Comparison of ENCODE assay signal across 8 cellular contexts in genomic region chr20:50980851-50981713, GRCh38. TPM values are rescaled to one million over a fixed set of nuclear protein-coding genes. Genes with fewer than 3 reads are reported as not detected.
DNase-seq lines count a peak whose midpoint lies in the region; TF ChIP-seq lines count a peak whose summit lies in the region.

No MANE protein-coding gene starts in this region.

- H2AFZ ChIP-seq in OCI-LY7 (ENCODE audit: low read length) (no peak overlapping the region), fibroblast of lung (ENCODE audit: low read length) (no peak overlapping the region)

- CTCF ChIA-PET in OCI-LY7 (lab: Charles Lee; ENCODE audit: unreplicated experiment) = interaction anchor here (0.7 kb wide), 1 partner anchor 305 kb away, joined by 3 read pairs; no protein-coding TSS in a partner anchor

- POLR2A ChIA-PET in OCI-LY7 (lab: Charles Lee) = interaction anchor here (0.6 to 1.1 kb wide), 4 partner anchors 18 to 326 kb away, joined by 4 to 6 read pairs (median 4); no protein-coding TSS in a partner anchor

- H3K27me3 Mint-ChIP-seq in osteocyte (ENCODE audit: unreplicated experiment) = no peaks in the 10 kb centered on the region

- TF ChIP-seq CTCF in HL-60 (IDR thresholded peaks at IDR 0.05; ENCODE audit: insufficient read depth, low read length) = peak; percentile 83
- TF ChIP-seq CTCF in OCI-LY7 (conservative IDR thresholded peaks at IDR 0.05; ENCODE audit: low read length) = peak; percentile 95
- TF ChIP-seq CTCF in fibroblast of lung (conservative IDR thresholded peaks at IDR 0.05 in 1 of 2, IDR thresholded peaks at IDR 0.05 in 1 of 2; ENCODE audit: low read depth in 1 of 2, low read length in 2 of 2) = peak; percentile 75 to 80
- peak; percentile 90 for TF ChIP-seq CTCF in osteocyte (IDR thresholded peaks at IDR 0.05)
- TF ChIP-seq CTCF in vagina (IDR thresholded peaks at IDR 0.05) = peak in 2 of 3 experiments; percentile 36 to 37

- no peaks in the 10 kb centered on the region for H4K20me1 ChIP-seq in OCI-LY7 (ENCODE audit: insufficient read depth, low read length)
- H4K20me1 ChIP-seq in fibroblast of lung (ENCODE audit: control insufficient read depth, extremely low read depth, insufficient read depth, low read length) = no peaks in the 10 kb centered on the region

- H3K9ac ChIP-seq in fibroblast of lung (ENCODE audit: insufficient read depth, low read length) = peak overlapping the region; percentile 1

- H3K36me3 ChIP-seq in OCI-LY7 (ENCODE audit: insufficient read depth, low read length) (no peaks in the 10 kb centered on the region), fibroblast of lung (ENCODE audit: control insufficient read depth, insufficient read depth, low read length) (no peaks in the 10 kb centered on the region), vagina (no peaks in the 10 kb centered on the region)

- H3K9me2 ChIP-seq in OCI-LY7 (ENCODE audit: insufficient read depth, low read length) = no peaks in the 10 kb centered on the region

- BruUV-seq in OCI-LY7 (replicated peaks; lab: Mats Ljungman, UMichigan) = no TSS peak

- TF ChIP-seq POLR2A in vagina (IDR thresholded peaks at IDR 0.05) = no peak

- intact Hi-C loops in OCI-LY7 (cut with micrococcal nuclease; ENCODE audit: unreplicated experiment) (no loop called here), vagina (cut with DNase I) (no loop called here)

- H3K4me3 ChIP-seq in HL-60 (replicated peaks; ENCODE audit: insufficient read depth, low read length) = no peak overlapping the region
- no peak overlapping the region for H3K4me3 ChIP-seq in OCI-LY7 (ENCODE audit: low read depth, low read length, poor library complexity, severe bottlenecking)
- no peak overlapping the region for H3K4me3 ChIP-seq in fibroblast of lung (replicated peaks in 1 of 4; ENCODE audit: control extremely low read depth in 1 of 4, insufficient read depth in 1 of 4, low read depth in 3 of 4, low read length in 4 of 4)
- no peak overlapping the region for H3K4me3 ChIP-seq in vagina

- H3K4me3 Mint-ChIP-seq in osteocyte (ENCODE audit: unreplicated experiment) = no peak overlapping the region

- H3K27ac Mint-ChIP-seq in osteocyte (ENCODE audit: unreplicated experiment) = peak overlapping the region; percentile 77

- H3K4me1 ChIP-seq in OCI-LY7 (ENCODE audit: insufficient read depth, low read length, poor library complexity, severe bottlenecking) (no peaks in the 10 kb centered on the region), fibroblast of lung (ENCODE audit: control insufficient read depth, extremely low read depth, insufficient read depth, low read length) (peaks cover 22% of the 10 kb centered on the region), vagina (peaks cover 18% of the 10 kb centered on the region)

- H3K4me2 ChIP-seq in OCI-LY7 (ENCODE audit: low read length) (no peak overlapping the region), fibroblast of lung (ENCODE audit: extremely low read depth, insufficient read depth, low read length) (no peak overlapping the region)

- H3K9me3 ChIP-seq in OCI-LY7 (ENCODE audit: low read length) (no peaks in the 10 kb centered on the region), fibroblast of lung (ENCODE audit: control insufficient read depth, insufficient read depth, low read depth, low read length) (no peaks in the 10 kb centered on the region), vagina (no peaks in the 10 kb centered on the region)

- DNase-seq in COLO668 (lab: John Stamatoyannopoulos, UW; ENCODE audit: unreplicated experiment) = peak; percentile 39
- peak; percentile 38 to 65 for DNase-seq in HL-60 (ENCODE audit: low read depth in 1 of 2, low spot score in 1 of 2)
- DNase-seq in OCI-LY7 (ENCODE audit: low spot score) = peak; percentile 78
- peak; percentile 56 for DNase-seq in activated T-cell treated with anti-CD3 and anti-CD28 coated beads for 48 hours (ENCODE audit: low read depth)
- DNase-seq in fibroblast of lung (ENCODE audit: low read depth in 2 of 2) = peak; percentile 50 to 75
- DNase-seq in osteocyte (ENCODE audit: extremely low spot score, unreplicated experiment) = no peak
- no peak for DNase-seq in vagina (ENCODE audit: extremely low spot score in 2 of 2)
- no peak for DNase-seq in epidermal melanocyte (ENCODE audit: insufficient read length, low spot score)

- no peaks in the 10 kb centered on the region for H3K36me3 Mint-ChIP-seq in osteocyte (ENCODE audit: unreplicated experiment)

- H3K27me3 ChIP-seq in HL-60 (ENCODE audit: insufficient read depth, poor library complexity, severe bottlenecking) = peaks cover 2% of the 10 kb centered on the region
- no peaks in the 10 kb centered on the region for H3K27me3 ChIP-seq in fibroblast of lung (ENCODE audit: control insufficient read depth, insufficient read depth, low read length)
- no peaks in the 10 kb centered on the region for H3K27me3 ChIP-seq in vagina

- H3K79me2 ChIP-seq in OCI-LY7 (ENCODE audit: insufficient read depth, low read depth, low read length) (no peaks in the 10 kb centered on the region), fibroblast of lung (ENCODE audit: control insufficient read depth, insufficient read depth, low read length) (no peaks in the 10 kb centered on the region)

- peaks cover 23% of the 10 kb centered on the region for H3K4me1 Mint-ChIP-seq in osteocyte (ENCODE audit: unreplicated experiment)

- H3K27ac ChIP-seq in HL-60 (replicated peaks) (no peak overlapping the region), OCI-LY7 (ENCODE audit: low read depth, low read length, poor library complexity, severe bottlenecking) (no peak overlapping the region), fibroblast of lung (ENCODE audit: insufficient read depth, low read length) (peak overlapping the region; percentile 85), vagina (peak overlapping the region; percentile 20)

- H3K9me3 Mint-ChIP-seq in osteocyte (ENCODE audit: unreplicated experiment) = no peaks in the 10 kb centered on the region

RNA-seq across cellular contexts. Expression of gene MOCS3, which starts 22.5 kb away (rescaled TPM):
- 4.8 and 7.7 TPM in 2 replicates for total RNA-seq in OCI-LY7 (2014; rRNA removed; shearing (Covaris generic))
- total RNA-seq in OCI-LY7 (2022) = 5.6 and 5.8 TPM in 2 replicates
- total RNA-seq in fibroblast of lung = 9.2 and 10.1 TPM in 2 replicates
- 3.7 and 4.5 TPM in 2 replicates for polyA plus RNA-seq in fibroblast of lung
- 3.3 and 4.0 TPM in 2 replicates for polyA plus RNA-seq in fibroblast of lung (2012)
- 5.4 and 7.3 TPM in 2 replicates for polyA minus RNA-seq in fibroblast of lung (ENCODE audit: low replicate concordance)
- 5.0 and 5.5 TPM in 2 replicates for total RNA-seq in osteocyte
- 3.2 TPM for total RNA-seq in vagina

RNA-seq across cellular contexts. Expression of gene DPM1, which starts 22.8 kb away (rescaled TPM):
- total RNA-seq in OCI-LY7 (2014; rRNA removed; shearing (Covaris generic)) = 60.2 and 70.1 TPM in 2 replicates
- 68.2 and 71.2 TPM in 2 replicates for total RNA-seq in OCI-LY7 (2022)
- 53.2 and 60.9 TPM in 2 replicates for total RNA-seq in fibroblast of lung
- polyA plus RNA-seq in fibroblast of lung = 89.1 and 103 TPM in 2 replicates
- 66.0 and 68.9 TPM in 2 replicates for polyA plus RNA-seq in fibroblast of lung (2012)
- 5.9 and 6.6 TPM in 2 replicates for polyA minus RNA-seq in fibroblast of lung (ENCODE audit: low replicate concordance)
- 32.7 and 37.7 TPM in 2 replicates for total RNA-seq in osteocyte
- total RNA-seq in vagina = 21.1 TPM

RNA-seq across cellular contexts. Expression of gene KCNG1, which starts 41.8 kb away (rescaled TPM):
- total RNA-seq in OCI-LY7 (2014; rRNA removed; shearing (Covaris generic)) = not detected in 2 replicates
- total RNA-seq in OCI-LY7 (2022) (not detected in 2 replicates), fibroblast of lung (9.9 and 26.5 TPM in 2 replicates), osteocyte (6.3 and 6.9 TPM in 2 replicates), vagina (7.9 TPM)
- 0.73 and 1.8 TPM in 2 replicates for polyA plus RNA-seq in fibroblast of lung
- 0.76 and 3.2 TPM in 2 replicates for polyA plus RNA-seq in fibroblast of lung (2012)
- polyA minus RNA-seq in fibroblast of lung (ENCODE audit: low replicate concordance) = 1.1 and 2.6 TPM in 2 replicates

RNA-seq across cellular contexts. Expression of gene ADNP, which starts 49.8 kb away (rescaled TPM):
- total RNA-seq in OCI-LY7 (2014; rRNA removed; shearing (Covaris generic)) = 51.5 and 58.6 TPM in 2 replicates
- 94.9 and 105 TPM in 2 replicates for total RNA-seq in OCI-LY7 (2022)
- total RNA-seq in fibroblast of lung = 32.1 and 40.0 TPM in 2 replicates
- 25.7 and 29.4 TPM in 2 replicates for polyA plus RNA-seq in fibroblast of lung
- 33.8 and 34.1 TPM in 2 replicates for polyA plus RNA-seq in fibroblast of lung (2012)
- polyA minus RNA-seq in fibroblast of lung (ENCODE audit: low replicate concordance) = 35.2 and 46.4 TPM in 2 replicates
- total RNA-seq in osteocyte = 67.4 and 79.6 TPM in 2 replicates
- 51.6 TPM for total RNA-seq in vagina

Comparison
In these comparisons a context has a peak if more than half of its experiments do, and no peak if none do; other contexts are left out.
1. DNase-seq: peak in COLO668 (single experiment), HL-60 (2 of 2), OCI-LY7 (single experiment), activated T-cell treated with anti-CD3 and anti-CD28 coated beads for 48 hours (single experiment) and fibroblast of lung (2 of 2); none in osteocyte (single experiment), vagina (0 of 2) and epidermal melanocyte (single experiment).
2. H3K27ac ChIP-seq: peak in fibroblast of lung (single experiment) and vagina (single experiment); none in HL-60 (single experiment) and OCI-LY7 (single experiment).
3. CTCF ChIP-seq: peak in every context shown above with its lines; median percentile 95 in OCI-LY7; 90 in osteocyte; 83 in HL-60; 78 in fibroblast of lung; 36 in vagina.